Comparison of ENCODE assay signal across 13 cellular contexts in genomic region chr6:23027281-23027680, GRCh38.
DNase-seq lines count a peak whose midpoint lies in the region; ATAC-seq and TF ChIP-seq lines count a peak whose summit lies in the region.
"Had no signal": no experiment of that assay in that cellular context is flagged by ENCODE, and none has a peak within 500 bp of the region (broad histone marks: within the 10 kb centered on the region; RNA-seq: fewer than 3 reads in every experiment).

No MANE protein-coding gene starts in this region.

- H2AK5ac ChIP-seq in mesendoderm (ENCODE audit: low read length) = peak overlapping the region; percentile 56

- WGBS in mesendoderm (ENCODE audit: extremely low coverage, insufficient coverage, low lambda C conversion rate) = no CpG with 5 or more reads among the region's 5 CpGs

- CTCF ChIA-PET in WTC11 (lab: Charles Lee) = no interaction called here

- no peak overlapping the region for H3K4me3 Mint-ChIP-seq in WTC11
- H3K4me3 Mint-ChIP-seq: stimulated activated naive B cell treated with anti-CD40 and anti-IgM and Interleukin-4, amounts not matched to agents 10 μg/mL and 1 μg/mL and 100 μg/mL, for 72 hours had no signal

- no peak overlapping the region for H3K4ac ChIP-seq in mesendoderm (ENCODE audit: low read depth, low read length)

- ATAC-seq in WTC11 (no peak), HG02884 (IDR thresholded peaks at IDR 0.05; ENCODE audit: unreplicated experiment) (no peak), Right ventricle myocardium inferior (no peak), Right ventricle myocardium superior (ENCODE audit: poor library complexity) (no peak)
- ATAC-seq: heart right ventricle; stimulated activated naive B cell treated with anti-CD40 and anti-IgM and Interleukin-4, amounts not matched to agents 10 μg/mL and 1 μg/mL and 100 μg/mL, for 72 hours had no signal

- DNase-seq in BE2C (peak; percentile 7), NCI-H1694 treated with DMSO at 0.1 percent for 48 hours (lab: John Stamatoyannopoulos, UW) (peak; percentile 59), WTC11 (ENCODE audit: low spot score) (no peak), mesendoderm (no peak), H7 (no peak), Right ventricle myocardium inferior (ENCODE audit: missing footprints) (no peak), Right ventricle myocardium superior (no peak)
- DNase-seq: activated CD4-positive, alpha-beta T cell treated with anti-CD3 and anti-CD28 coated beads, Interleukin-2, amount 50 U/mL, for 48 hours; DMS53; heart right ventricle; stimulated activated CD4-positive, alpha-beta T cell treated with anti-CD3 and anti-CD28 coated beads, Interleukin-4, amount 100 ng/mL, for 24 hours; stimulated activated naive B cell treated with anti-CD40 and anti-IgM and Interleukin-4, amounts not matched to agents 10 μg/mL and 1 μg/mL and 100 μg/mL, for 72 hours had no signal

- no peak overlapping the region for H3K18ac ChIP-seq in mesendoderm (ENCODE audit: low read length)

- POLR2A ChIA-PET in WTC11 (lab: Charles Lee) = no interaction called here

- H3K4me1 ChIP-seq in BE2C = peaks cover 6% of the 10 kb centered on the region
- H3K4me1 ChIP-seq in mesendoderm (ENCODE audit: control insufficient read depth, low read depth, low read length) = peaks cover 4% of the 10 kb centered on the region
- H3K4me1 ChIP-seq: heart right ventricle had no signal

- H3K4me1 Mint-ChIP-seq in WTC11 = peaks cover 22% of the 10 kb centered on the region
- H3K4me1 Mint-ChIP-seq: stimulated activated naive B cell treated with anti-CD40 and anti-IgM and Interleukin-4, amounts not matched to agents 10 μg/mL and 1 μg/mL and 100 μg/mL, for 72 hours had no signal

- no peak overlapping the region for H4K5ac ChIP-seq in mesendoderm (ENCODE audit: low read length)

- H3K4me3 ChIP-seq in BE2C (ENCODE audit: low read depth, low read length) (no peak overlapping the region), mesendoderm (ENCODE audit: low read length) (no peak overlapping the region), H7 (ENCODE audit: insufficient read depth, low read depth, low read length) (no peak overlapping the region)
- H3K4me3 ChIP-seq: heart right ventricle had no signal

- H3K27ac Mint-ChIP-seq in WTC11 = 0 out of 2 replicates have a peak overlapping the region, but pooled peaks have one; percentile 77
- H3K27ac Mint-ChIP-seq: stimulated activated naive B cell treated with anti-CD40 and anti-IgM and Interleukin-4, amounts not matched to agents 10 μg/mL and 1 μg/mL and 100 μg/mL, for 72 hours had no signal

- no peak overlapping the region for H4K8ac ChIP-seq in mesendoderm (ENCODE audit: low read depth, low read length)

- intact Hi-C loops in Right ventricle myocardium inferior (cut with DNase I) = no loop called here
- intact Hi-C loops in Right ventricle myocardium superior (cut with DNase I) = no loop called here

- peak overlapping the region; percentile 10 for H3K56ac ChIP-seq in mesendoderm (ENCODE audit: low read length)

- no peak overlapping the region for H3K9ac ChIP-seq in mesendoderm (ENCODE audit: low read length)

- H3K23ac ChIP-seq in mesendoderm (ENCODE audit: low read length) = no peak overlapping the region

- no peaks in the 10 kb centered on the region for H3K27me3 Mint-ChIP-seq in WTC11 (ENCODE audit: low read depth)
- H3K27me3 Mint-ChIP-seq: stimulated activated naive B cell treated with anti-CD40 and anti-IgM and Interleukin-4, amounts not matched to agents 10 μg/mL and 1 μg/mL and 100 μg/mL, for 72 hours had no signal

- H3K27me3 ChIP-seq in BE2C (no peaks in the 10 kb centered on the region), mesendoderm (ENCODE audit: insufficient read depth, low read length, poor library complexity) (no peaks in the 10 kb centered on the region), H7 (ENCODE audit: control insufficient read depth, insufficient read depth, low read length) (no peaks in the 10 kb centered on the region)
- H3K27me3 ChIP-seq: heart right ventricle had no signal

- no peak overlapping the region for H3K27ac ChIP-seq in mesendoderm (ENCODE audit: low read depth, low read length)
- H3K27ac ChIP-seq: heart right ventricle had no signal

- TF ChIP-seq CTCF in BE2C (IDR thresholded peaks at IDR 0.05; ENCODE audit: low read depth, low read length) (no peak), WTC11 (IDR thresholded peaks at IDR 0.05) (no peak)

- H2BK5ac ChIP-seq in mesendoderm (ENCODE audit: low read length) = no peak overlapping the region

- H3K79me2 ChIP-seq in mesendoderm (ENCODE audit: control insufficient read depth, insufficient read depth, low read length) = no peaks in the 10 kb centered on the region

- peak overlapping the region; percentile 5 for H2BK15ac ChIP-seq in mesendoderm (replicated peaks; ENCODE audit: low read depth)

- no peaks in the 10 kb centered on the region for H3K79me1 ChIP-seq in mesendoderm (ENCODE audit: low read length)

- no peaks in the 10 kb centered on the region for H3K36me3 Mint-ChIP-seq in WTC11
- H3K36me3 Mint-ChIP-seq: stimulated activated naive B cell treated with anti-CD40 and anti-IgM and Interleukin-4, amounts not matched to agents 10 μg/mL and 1 μg/mL and 100 μg/mL, for 72 hours had no signal

- H3K36me3 ChIP-seq in BE2C (no peaks in the 10 kb centered on the region), mesendoderm (ENCODE audit: control insufficient read depth, insufficient read depth, low read length) (no peaks in the 10 kb centered on the region), H7 (replicated peaks; ENCODE audit: control insufficient read depth, insufficient read depth, low read length) (no peaks in the 10 kb centered on the region)
- H3K36me3 ChIP-seq: heart right ventricle had no signal

- H3K9me3 Mint-ChIP-seq in WTC11 = peaks cover 6% of the 10 kb centered on the region

- H2BK120ac ChIP-seq in mesendoderm (ENCODE audit: low read depth, low read length) = no peak overlapping the region

- no peaks in the 10 kb centered on the region for H3K9me3 ChIP-seq in BE2C

- H3K4me2 ChIP-seq in mesendoderm (ENCODE audit: low read length) = no peak overlapping the region

TF ChIP-seq in WTC11, 78 proteins besides CTCF, POLR2A, EP300 and RAD21:
- TF ChIP-seq CREB1 (CRISPR knock-in tag; IDR thresholded peaks at IDR 0.05) = no peak
- TF ChIP-seq TEAD4 (CRISPR knock-in tag; IDR thresholded peaks at IDR 0.05) = no peak
- no peak for TF ChIP-seq E2F1 (CRISPR knock-in tag; IDR thresholded peaks at IDR 0.05)
- no peak for TF ChIP-seq SMAD4 (CRISPR knock-in tag; IDR thresholded peaks at IDR 0.05)
- no peak for TF ChIP-seq ZNF671 (CRISPR knock-in tag; IDR thresholded peaks at IDR 0.05)
- TF ChIP-seq ETV6 (CRISPR knock-in tag; IDR thresholded peaks at IDR 0.05) = no peak
- no peak for TF ChIP-seq E2F4 (CRISPR knock-in tag; IDR thresholded peaks at IDR 0.05; ENCODE audit: borderline replicate concordance, low read depth)

Comparison
In these comparisons a context has a peak if more than half of its experiments do, and no peak if none do; other contexts are left out.
1. DNase-seq: peak in BE2C (single experiment) and NCI-H1694 treated with DMSO at 0.1 percent for 48 hours (single experiment); none in WTC11 (single experiment), mesendoderm (single experiment), H7 (single experiment), Right ventricle myocardium inferior (single experiment) and Right ventricle myocardium superior (single experiment).